In the genomic region with DNA sequence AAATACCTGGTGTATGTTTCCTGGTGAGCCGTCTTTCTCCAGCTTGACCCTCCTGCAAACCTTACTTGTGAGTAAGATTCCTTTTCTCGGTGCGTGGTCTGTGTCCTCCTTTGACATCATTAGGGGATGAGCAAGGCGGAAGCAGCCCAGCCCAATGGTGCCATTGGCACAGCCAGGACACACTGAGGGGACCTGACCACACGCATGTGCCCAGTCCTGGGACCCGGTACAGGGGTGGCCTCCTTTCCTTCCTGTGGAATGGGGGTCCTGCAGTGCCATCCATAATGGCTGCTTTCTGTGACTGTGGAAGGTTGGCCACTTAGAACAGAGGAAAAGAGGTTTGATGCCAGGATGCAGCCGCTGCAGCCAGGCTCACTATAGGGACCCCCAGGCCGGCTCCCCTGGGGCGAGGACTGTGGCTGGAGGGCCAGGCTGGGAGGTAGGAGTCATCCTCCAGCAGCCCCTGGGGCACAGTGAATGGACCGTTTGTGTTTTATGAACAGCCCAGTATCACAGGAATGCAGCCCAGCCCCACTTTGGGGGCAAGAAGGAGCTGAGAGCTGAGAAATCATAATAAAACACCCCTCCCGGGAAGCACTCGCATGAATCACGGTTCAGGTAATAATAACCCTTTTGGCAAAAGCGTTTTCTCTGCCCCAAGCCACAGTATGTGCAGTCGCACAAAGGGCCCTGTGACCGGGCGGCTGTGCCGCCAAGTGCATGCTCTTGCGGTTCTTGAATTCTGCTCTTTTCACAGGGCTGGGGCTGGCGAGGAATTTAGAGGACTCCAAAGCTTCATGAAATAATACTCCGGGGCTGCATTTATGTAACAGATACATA, we compare ENCODE assay signal across 15 cellular contexts.
DNase-seq lines count a peak whose midpoint lies in the region; ATAC-seq, FAIRE-seq and TF ChIP-seq lines count a peak whose summit lies in the region.
"Had no signal": no experiment of that assay in that cellular context is flagged by ENCODE, and none has a peak within 500 bp of the region (broad histone marks: within the 10 kb centered on the region; RNA-seq: fewer than 3 reads in every experiment).

No MANE protein-coding gene starts in this region.

- H3K27ac Mint-ChIP-seq in activated CD4-positive, alpha-beta memory T cell treated with anti-CD3 and anti-CD28 coated beads for 36 hours, result no peak overlapping the region
- H3K27ac Mint-ChIP-seq in activated CD4-positive, alpha-beta memory T cell treated with anti-CD3 and anti-CD28 coated beads, Interleukin-2, amount 10 ng/mL, durations not matched to agents 7 days and 5 days, result no peak overlapping the region
- peak overlapping the region; percentile 28 for H3K27ac Mint-ChIP-seq in nephron progenitor cell
- no peak overlapping the region for H3K27ac Mint-ChIP-seq in T-helper 2 cell treated with Interferon-gamma antibody and Interleukin-4, amounts not matched to agents 5 μg/mL and 100 μg/mL, for 36 hours

- ATAC-seq in HG03442 (IDR thresholded peaks at IDR 0.05; ENCODE audit: unreplicated experiment), result no peak
- ATAC-seq: GM12878 had no signal

- TF ChIP-seq CTCF in astrocyte of the cerebellum (IDR thresholded peaks at IDR 0.05; ENCODE audit: low read depth, low read length, missing control alignments) (no peak), nephron progenitor cell (IDR thresholded peaks at IDR 0.05) (no peak), GM20000 (IDR thresholded peaks at IDR 0.05; ENCODE audit: extremely low read depth, missing control alignments) (no peak)

- in situ Hi-C loops in astrocyte of the cerebellum (cut with HindIII; ENCODE audit: low sequenced_read_pairs), result loop anchor here (5.0 kb wide), 1 partner anchor 67 kb away; no protein-coding TSS in a partner anchor

- intact Hi-C loops in activated CD4-positive, alpha-beta memory T cell treated with anti-CD3 and anti-CD28 coated beads for 36 hours (cut with micrococcal nuclease), result no loop called here

- no peaks in the 10 kb centered on the region for H3K27me3 Mint-ChIP-seq in activated CD4-positive, alpha-beta memory T cell treated with anti-CD3 and anti-CD28 coated beads for 36 hours
- no peaks in the 10 kb centered on the region for H3K27me3 Mint-ChIP-seq in activated CD4-positive, alpha-beta memory T cell treated with anti-CD3 and anti-CD28 coated beads, Interleukin-2, amount 10 ng/mL, durations not matched to agents 7 days and 5 days
- H3K27me3 Mint-ChIP-seq in nephron progenitor cell (ENCODE audit: low read depth, poor library complexity), result peaks cover 8% of the 10 kb centered on the region
- H3K27me3 Mint-ChIP-seq in T-helper 2 cell treated with Interferon-gamma antibody and Interleukin-4, amounts not matched to agents 5 μg/mL and 100 μg/mL, for 36 hours (ENCODE audit: low read depth), result no peaks in the 10 kb centered on the region

- POLR2A ChIA-PET in activated CD4-positive, alpha-beta memory T cell treated with anti-CD3 and anti-CD28 coated beads for 36 hours (lab: Charles Lee), result no interaction called here
- POLR2A ChIA-PET in activated CD4-positive, alpha-beta memory T cell treated with anti-CD3 and anti-CD28 coated beads, Interleukin-2, amount 10 ng/mL, durations not matched to agents 7 days and 5 days (lab: Charles Lee), result no interaction called here

- no peak overlapping the region for H3K4me3 ChIP-seq in astrocyte of the cerebellum (ENCODE audit: low read depth, low read length)
- H3K4me3 ChIP-seq: GM12878 had no signal

- H3K9me3 Mint-ChIP-seq in activated CD4-positive, alpha-beta memory T cell treated with anti-CD3 and anti-CD28 coated beads for 36 hours, result no peaks in the 10 kb centered on the region
- no peaks in the 10 kb centered on the region for H3K9me3 Mint-ChIP-seq in activated CD4-positive, alpha-beta memory T cell treated with anti-CD3 and anti-CD28 coated beads, Interleukin-2, amount 10 ng/mL, durations not matched to agents 7 days and 5 days
- no peaks in the 10 kb centered on the region for H3K9me3 Mint-ChIP-seq in nephron progenitor cell
- no peaks in the 10 kb centered on the region for H3K9me3 Mint-ChIP-seq in T-helper 2 cell treated with Interferon-gamma antibody and Interleukin-4, amounts not matched to agents 5 μg/mL and 100 μg/mL, for 36 hours

- peak; percentile 37 for FAIRE-seq in urothelium cell line (lab: Jason Lieb, UNC)
- FAIRE-seq: GM12878, GM18507 had no signal

- CTCF ChIA-PET in activated CD4-positive, alpha-beta memory T cell treated with anti-CD3 and anti-CD28 coated beads for 36 hours (lab: Charles Lee), result interaction anchor here (0.6 kb wide), 1 partner anchor 589 kb away, joined by 3 read pairs; no protein-coding TSS in a partner anchor
- CTCF ChIA-PET in activated CD4-positive, alpha-beta memory T cell treated with anti-CD3 and anti-CD28 coated beads, Interleukin-2, amount 10 ng/mL, durations not matched to agents 7 days and 5 days (lab: Charles Lee), result no interaction called here

- DNase-seq in activated CD4-positive, alpha-beta memory T cell treated with anti-CD3 and anti-CD28 coated beads for 36 hours, result peak; percentile 1
- DNase-seq in activated CD4-positive, alpha-beta memory T cell treated with anti-CD3 and anti-CD28 coated beads, Interleukin-2, amount 10 ng/mL, durations not matched to agents 7 days and 5 days, result no peak
- DNase-seq in astrocyte of the cerebellum (ENCODE audit: low read depth) (peak; percentile 32), nephron progenitor cell (no peak), urothelium cell line (ENCODE audit: low spot score) (peak; percentile 84), GM20000 (ENCODE audit: low spot score) (no peak)
- DNase-seq in T-helper 2 cell treated with Interferon-gamma antibody and Interleukin-4, amounts not matched to agents 5 μg/mL and 100 μg/mL, for 36 hours (ENCODE audit: low spot score), result no peak
- DNase-seq: HCEC 1CT, NCI-H1436, NCI-H2029 treated with DMSO at 0.1 percent for 48 hours, NCI-H510A treated with DMSO at 0.1 percent for 48 hours, SIG-M5 had no signal

- peaks cover 3% of the 10 kb centered on the region for H3K4me1 Mint-ChIP-seq in activated CD4-positive, alpha-beta memory T cell treated with anti-CD3 and anti-CD28 coated beads for 36 hours (ENCODE audit: low read depth)
- H3K4me1 Mint-ChIP-seq in activated CD4-positive, alpha-beta memory T cell treated with anti-CD3 and anti-CD28 coated beads, Interleukin-2, amount 10 ng/mL, durations not matched to agents 7 days and 5 days, result peaks cover 8% of the 10 kb centered on the region
- peaks cover 60% of the 10 kb centered on the region for H3K4me1 Mint-ChIP-seq in nephron progenitor cell
- no peaks in the 10 kb centered on the region for H3K4me1 Mint-ChIP-seq in T-helper 2 cell treated with Interferon-gamma antibody and Interleukin-4, amounts not matched to agents 5 μg/mL and 100 μg/mL, for 36 hours (ENCODE audit: low read depth)

- no peaks in the 10 kb centered on the region for H3K36me3 Mint-ChIP-seq in activated CD4-positive, alpha-beta memory T cell treated with anti-CD3 and anti-CD28 coated beads for 36 hours
- no peaks in the 10 kb centered on the region for H3K36me3 Mint-ChIP-seq in activated CD4-positive, alpha-beta memory T cell treated with anti-CD3 and anti-CD28 coated beads, Interleukin-2, amount 10 ng/mL, durations not matched to agents 7 days and 5 days (ENCODE audit: low read depth)
- H3K36me3 Mint-ChIP-seq in nephron progenitor cell (ENCODE audit: low read depth), result no peaks in the 10 kb centered on the region
- H3K36me3 Mint-ChIP-seq in T-helper 2 cell treated with Interferon-gamma antibody and Interleukin-4, amounts not matched to agents 5 μg/mL and 100 μg/mL, for 36 hours (ENCODE audit: low read depth), result no peaks in the 10 kb centered on the region

- H3K4me3 Mint-ChIP-seq in activated CD4-positive, alpha-beta memory T cell treated with anti-CD3 and anti-CD28 coated beads for 36 hours, result no peak overlapping the region
- H3K4me3 Mint-ChIP-seq in activated CD4-positive, alpha-beta memory T cell treated with anti-CD3 and anti-CD28 coated beads, Interleukin-2, amount 10 ng/mL, durations not matched to agents 7 days and 5 days, result no peak overlapping the region
- H3K4me3 Mint-ChIP-seq in nephron progenitor cell, result no peak overlapping the region
- H3K4me3 Mint-ChIP-seq in T-helper 2 cell treated with Interferon-gamma antibody and Interleukin-4, amounts not matched to agents 5 μg/mL and 100 μg/mL, for 36 hours, result no peak overlapping the region

Comparison
In these comparisons a context has a peak if more than half of its experiments do, and no peak if none do; other contexts are left out.
1. DNase-seq: peak in activated CD4-positive, alpha-beta memory T cell treated with anti-CD3 and anti-CD28 coated beads for 36 hours (single experiment), astrocyte of the cerebellum (single experiment) and urothelium cell line (single experiment); none in activated CD4-positive, alpha-beta memory T cell treated with anti-CD3 and anti-CD28 coated beads, Interleukin-2, amount 10 ng/mL, durations not matched to agents 7 days and 5 days (single experiment), nephron progenitor cell (single experiment), GM20000 (single experiment) and T-helper 2 cell treated with Interferon-gamma antibody and Interleukin-4, amounts not matched to agents 5 μg/mL and 100 μg/mL, for 36 hours (single experiment).